8 cellular contexts compared by ENCODE assay signal in the genomic region with DNA sequence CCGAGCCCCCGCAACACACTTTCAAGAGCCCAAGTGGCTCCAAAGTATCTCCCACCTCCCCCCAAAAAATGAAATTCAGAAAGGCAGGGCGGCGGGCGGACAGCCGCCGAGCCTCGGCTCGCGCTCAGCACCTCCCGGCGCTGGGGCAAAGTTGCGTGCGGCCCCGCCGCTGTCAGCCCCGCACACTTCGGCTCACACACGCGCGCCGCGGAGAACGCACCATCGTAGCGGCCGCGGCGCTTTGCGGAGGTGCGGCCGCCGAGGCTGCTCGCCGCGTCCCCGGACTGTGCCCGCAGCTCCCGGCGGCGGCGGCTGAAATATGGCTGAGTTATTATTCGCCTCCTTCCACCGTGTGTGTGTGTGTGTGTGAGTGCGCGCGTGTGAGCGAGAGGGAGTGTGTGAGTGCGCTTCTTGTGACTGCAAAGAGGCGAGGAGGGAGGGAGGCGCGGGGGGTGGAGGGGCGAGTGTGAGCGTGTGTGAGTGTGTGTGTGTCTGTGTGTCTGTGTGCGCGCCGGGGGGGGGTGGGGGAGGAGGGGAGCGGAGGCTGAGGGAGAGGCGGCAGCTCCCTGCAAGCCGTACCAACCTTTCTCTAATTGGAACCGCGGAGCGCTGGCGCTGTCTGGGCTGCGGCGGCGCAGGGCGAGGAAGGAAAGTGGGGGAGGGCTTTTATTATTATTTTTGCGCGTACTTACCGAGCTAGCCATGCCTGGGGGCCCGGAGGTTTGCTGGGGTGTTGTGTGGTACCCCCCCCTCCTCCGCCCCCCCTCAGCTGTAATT. TPM values are rescaled to one million over a fixed set of nuclear protein-coding genes. Genes with fewer than 3 reads are reported as not detected.
DNase-seq lines count a peak whose midpoint lies in the region; ATAC-seq and TF ChIP-seq lines count a peak whose summit lies in the region.

No MANE protein-coding gene starts in this region.

- H4K20me1 ChIP-seq in OCI-LY7 (ENCODE audit: insufficient read depth, low read length) = no peaks in the 10 kb centered on the region

- BruUV-seq in OCI-LY7 (replicated peaks; lab: Mats Ljungman, UMichigan) = no TSS peak

- H3K4me3 Mint-ChIP-seq in activated T-helper 1 cell treated with anti-CD3 and anti-CD28 coated beads, Interleukin-12 subunit alpha, Interleukin-12 subunit beta, Interleukin-2, Interleukin-4 antibody, amounts not matched to agents 30 ng/mL and 10 ng/mL and 1 ng/mL, durations not matched to agents 14 hours and 24 hours and 36 hours = peak overlapping the region; percentile 88
- H3K4me3 Mint-ChIP-seq in natural killer cell treated with Interleukin-12 subunit alpha and Interleukin-12 subunit beta and Interleukin-15 and Interleukin-18, amount 100 ng/mL, for 72 hours = peak overlapping the region; percentile 97

- TF ChIP-seq CTCF in OCI-LY7 (conservative IDR thresholded peaks at IDR 0.05; ENCODE audit: low read length) = no peak

- no peaks in the 10 kb centered on the region for H3K9me2 ChIP-seq in OCI-LY7 (ENCODE audit: insufficient read depth, low read length)

- peak overlapping the region; percentile 73 for H3K4me3 ChIP-seq in OCI-LY7 (ENCODE audit: low read depth, low read length, poor library complexity, severe bottlenecking)

- peaks cover 20% of the 10 kb centered on the region for H3K4me1 ChIP-seq in OCI-LY7 (ENCODE audit: insufficient read depth, low read length, poor library complexity, severe bottlenecking)

- H3K36me3 ChIP-seq in OCI-LY7 (ENCODE audit: insufficient read depth, low read length) = no peaks in the 10 kb centered on the region

- H3K4me2 ChIP-seq in OCI-LY7 (ENCODE audit: low read length) = peak overlapping the region; percentile 99

- CTCF ChIA-PET in OCI-LY7 (lab: Charles Lee; ENCODE audit: unreplicated experiment) = interaction anchor here (1.5 kb wide), 1 partner anchor 11 kb away, joined by 4 read pairs; no protein-coding TSS in a partner anchor

- no peaks in the 10 kb centered on the region for H3K27me3 Mint-ChIP-seq in activated T-helper 1 cell treated with anti-CD3 and anti-CD28 coated beads, Interleukin-12 subunit alpha, Interleukin-12 subunit beta, Interleukin-2, Interleukin-4 antibody, amounts not matched to agents 30 ng/mL and 10 ng/mL and 1 ng/mL, durations not matched to agents 14 hours and 24 hours and 36 hours (ENCODE audit: insufficient read depth)
- H3K27me3 Mint-ChIP-seq in natural killer cell treated with Interleukin-12 subunit alpha and Interleukin-12 subunit beta and Interleukin-15 and Interleukin-18, amount 100 ng/mL, for 72 hours = no peaks in the 10 kb centered on the region

- H2AFZ ChIP-seq in OCI-LY7 (ENCODE audit: low read length) = peak overlapping the region; percentile 72

- intact Hi-C loops in OCI-LY7 (cut with micrococcal nuclease; ENCODE audit: unreplicated experiment) = loop anchor here (1.0 to 10.0 kb wide), 5 partner anchors 63 to 694 kb away; partner anchors contain the start of gene FOCAD
- intact Hi-C loops in activated T-helper 1 cell treated with anti-CD3 and anti-CD28 coated beads, Interleukin-12 subunit alpha, Interleukin-12 subunit beta, Interleukin-2, Interleukin-4 antibody, amounts not matched to agents 30 ng/mL and 10 ng/mL and 1 ng/mL, durations not matched to agents 14 hours and 24 hours and 36 hours (cut with micrococcal nuclease) = loop anchor here (1.0 to 10.0 kb wide), 19 partner anchors 59 to 1439 kb away; partner anchors contain the start of genes FOCAD, HACD4 and RPS6

- H3K27ac Mint-ChIP-seq in activated T-helper 1 cell treated with anti-CD3 and anti-CD28 coated beads, Interleukin-12 subunit alpha, Interleukin-12 subunit beta, Interleukin-2, Interleukin-4 antibody, amounts not matched to agents 30 ng/mL and 10 ng/mL and 1 ng/mL, durations not matched to agents 14 hours and 24 hours and 36 hours = peak overlapping the region; percentile 99
- H3K27ac Mint-ChIP-seq in natural killer cell treated with Interleukin-12 subunit alpha and Interleukin-12 subunit beta and Interleukin-15 and Interleukin-18, amount 100 ng/mL, for 72 hours = peak overlapping the region; percentile 78 to 81

- peaks cover 57% of the 10 kb centered on the region for H3K4me1 Mint-ChIP-seq in activated T-helper 1 cell treated with anti-CD3 and anti-CD28 coated beads, Interleukin-12 subunit alpha, Interleukin-12 subunit beta, Interleukin-2, Interleukin-4 antibody, amounts not matched to agents 30 ng/mL and 10 ng/mL and 1 ng/mL, durations not matched to agents 14 hours and 24 hours and 36 hours (ENCODE audit: low read depth)
- peaks cover 35 to 42% of the 10 kb centered on the region in 2 donors for H3K4me1 Mint-ChIP-seq in natural killer cell treated with Interleukin-12 subunit alpha and Interleukin-12 subunit beta and Interleukin-15 and Interleukin-18, amount 100 ng/mL, for 72 hours (ENCODE audit: low read depth in 2 of 2)

- ATAC-seq in HG03066 (IDR thresholded peaks at IDR 0.05; ENCODE audit: low read depth, unreplicated experiment) = peak; percentile 9
- peak; percentile 58 to 60 for ATAC-seq in natural killer cell treated with Interleukin-12 subunit alpha and Interleukin-12 subunit beta and Interleukin-15 and Interleukin-18, amount 100 ng/mL, for 72 hours

- DNase-seq in NCI-H187 (lab: John Stamatoyannopoulos, UW) (peak; percentile 35 to 57), NCI-H187 treated with DMSO at 0.1 percent for 48 hours (lab: John Stamatoyannopoulos, UW) (no peak), OCI-LY7 (ENCODE audit: low spot score) (peak; percentile 57), fibroblast of peridontal ligament (ENCODE audit: extremely low read depth) (peak; percentile 71)
- DNase-seq in activated T-helper 1 cell treated with anti-CD3 and anti-CD28 coated beads, Interleukin-12 subunit alpha, Interleukin-12 subunit beta, Interleukin-2, Interleukin-4 antibody, amounts not matched to agents 30 ng/mL and 10 ng/mL and 1 ng/mL, durations not matched to agents 14 hours and 24 hours and 36 hours (ENCODE audit: low spot score) = peak; percentile 45
- peak; percentile 65 for DNase-seq in natural killer cell treated with Interleukin-12 subunit alpha and Interleukin-12 subunit beta and Interleukin-15 and Interleukin-18, amount 100 ng/mL, for 72 hours (ENCODE audit: low spot score)
- DNase-seq in stimulated activated naive CD4-positive, alpha-beta T cell treated with Interleukin-2 at 50 U/mL for 16 hours (lab: John Stamatoyannopoulos, UW) = peak; percentile 78

- H3K9me3 Mint-ChIP-seq in activated T-helper 1 cell treated with anti-CD3 and anti-CD28 coated beads, Interleukin-12 subunit alpha, Interleukin-12 subunit beta, Interleukin-2, Interleukin-4 antibody, amounts not matched to agents 30 ng/mL and 10 ng/mL and 1 ng/mL, durations not matched to agents 14 hours and 24 hours and 36 hours = no peaks in the 10 kb centered on the region
- H3K9me3 Mint-ChIP-seq in natural killer cell treated with Interleukin-12 subunit alpha and Interleukin-12 subunit beta and Interleukin-15 and Interleukin-18, amount 100 ng/mL, for 72 hours = no peaks in the 10 kb centered on the region

- POLR2A ChIA-PET in OCI-LY7 (lab: Charles Lee) = interaction anchor here (0.6 to 1.8 kb wide), 14 partner anchors 13 to 474 kb away, joined by 3 to 7 read pairs (median 3); partner anchors contain the start of gene FOCAD

- H3K27ac ChIP-seq in OCI-LY7 (ENCODE audit: low read depth, low read length, poor library complexity, severe bottlenecking) = peak overlapping the region; percentile 44

- H3K9me3 ChIP-seq in OCI-LY7 (ENCODE audit: low read length) = no peaks in the 10 kb centered on the region

- H3K79me2 ChIP-seq in OCI-LY7 (ENCODE audit: insufficient read depth, low read depth, low read length) = no peaks in the 10 kb centered on the region

- H3K36me3 Mint-ChIP-seq in activated T-helper 1 cell treated with anti-CD3 and anti-CD28 coated beads, Interleukin-12 subunit alpha, Interleukin-12 subunit beta, Interleukin-2, Interleukin-4 antibody, amounts not matched to agents 30 ng/mL and 10 ng/mL and 1 ng/mL, durations not matched to agents 14 hours and 24 hours and 36 hours (ENCODE audit: low read depth) = peaks cover 19% of the 10 kb centered on the region
- no peaks in the 10 kb centered on the region for H3K36me3 Mint-ChIP-seq in natural killer cell treated with Interleukin-12 subunit alpha and Interleukin-12 subunit beta and Interleukin-15 and Interleukin-18, amount 100 ng/mL, for 72 hours

RNA-seq across cellular contexts. Expression of gene MLLT3, which starts 0.6 kb away (rescaled TPM):
- 7.1 and 7.8 TPM in 2 replicates for total RNA-seq in OCI-LY7 (2014; rRNA removed; shearing (Covaris generic))
- total RNA-seq in OCI-LY7 (2022) = 9.9 and 10.0 TPM in 2 replicates
- total RNA-seq in activated T-helper 1 cell treated with anti-CD3 and anti-CD28 coated beads, Interleukin-12 subunit alpha, Interleukin-12 subunit beta, Interleukin-2, Interleukin-4 antibody, amounts not matched to agents 30 ng/mL and 10 ng/mL and 1 ng/mL, durations not matched to agents 14 hours and 24 hours and 36 hours = 33.8 and 36.4 TPM in 2 replicates
- total RNA-seq in natural killer cell treated with Interleukin-12 subunit alpha and Interleukin-12 subunit beta and Interleukin-15 and Interleukin-18, amount 100 ng/mL, for 72 hours = 10 to 100 TPM; 15.7 to 29.7 TPM
